9 cellular contexts compared by ENCODE assay signal in genomic region chr13:39364797-39365468, GRCh38.
DNase-seq lines count a peak whose midpoint lies in the region; ATAC-seq and TF ChIP-seq lines count a peak whose summit lies in the region.
"Had no signal": no experiment of that assay in that cellular context is flagged by ENCODE, and none has a peak within 500 bp of the region (broad histone marks: within the 10 kb centered on the region; RNA-seq: fewer than 3 reads in every experiment).

No MANE protein-coding gene starts in this region.

- peak overlapping the region in 1 of 5 experiments; percentile 8 for H3K4me3 Mint-ChIP-seq in brain

- peak; percentile 23 for DNase-seq in AG20443 (ENCODE audit: low spot score)
- DNase-seq in NCI-H1092 (lab: John Stamatoyannopoulos, UW): peak; percentile 8
- no peak for DNase-seq in left lung
- DNase-seq in GM19238 (ENCODE audit: insufficient read length, low spot score): no peak
- no peak for DNase-seq in RPMI8226
- DNase-seq: NCI-H2081 had no signal

- H3K4me1 Mint-ChIP-seq in brain: peaks cover 45% of the 10 kb centered on the region

- H3K4me3 ChIP-seq in left lung: no peak overlapping the region

- ATAC-seq in left lung: peak; percentile 73
- no peak for ATAC-seq in HG02571 (IDR thresholded peaks at IDR 0.05; ENCODE audit: unreplicated experiment)
- no peak for ATAC-seq in HG02623 (IDR thresholded peaks at IDR 0.05; ENCODE audit: unreplicated experiment)

- H3K27ac ChIP-seq in left lung: no peak overlapping the region

- no peaks in the 10 kb centered on the region for H3K27me3 Mint-ChIP-seq in brain

- peaks cover 9% of the 10 kb centered on the region for H3K36me3 Mint-ChIP-seq in brain

- TF ChIP-seq CTCF in brain (conservative IDR thresholded peaks at IDR 0.05): no peak
- no peak for TF ChIP-seq CTCF in left lung (IDR thresholded peaks at IDR 0.05)

- intact Hi-C loops in left lung (cut with DNase I): no loop called here

- peaks cover 0 to 3% of the 10 kb centered on the region in 2 donors for H3K4me1 ChIP-seq in left lung

- H3K27ac Mint-ChIP-seq in brain: peak overlapping the region in 3 of 5 experiments; percentile 3 to 74 (median 67)

- no peaks in the 10 kb centered on the region for H3K36me3 ChIP-seq in left lung

- H3K9me3 Mint-ChIP-seq in brain: peaks cover 0 to 7% (median 2%) of the 10 kb centered on the region in 5 experiments

- H3K27me3 ChIP-seq in left lung: no peaks in the 10 kb centered on the region

- H3K9me3 ChIP-seq in left lung: no peaks in the 10 kb centered on the region

Comparison
In these comparisons a context has a peak if more than half of its experiments do, and no peak if none do; other contexts are left out.
1. DNase-seq: peak in AG20443 (single experiment) and NCI-H1092 (single experiment); none in left lung (0 of 2), GM19238 (single experiment) and RPMI8226 (single experiment).